11 cellular contexts compared by ENCODE assay signal in the genomic region with DNA sequence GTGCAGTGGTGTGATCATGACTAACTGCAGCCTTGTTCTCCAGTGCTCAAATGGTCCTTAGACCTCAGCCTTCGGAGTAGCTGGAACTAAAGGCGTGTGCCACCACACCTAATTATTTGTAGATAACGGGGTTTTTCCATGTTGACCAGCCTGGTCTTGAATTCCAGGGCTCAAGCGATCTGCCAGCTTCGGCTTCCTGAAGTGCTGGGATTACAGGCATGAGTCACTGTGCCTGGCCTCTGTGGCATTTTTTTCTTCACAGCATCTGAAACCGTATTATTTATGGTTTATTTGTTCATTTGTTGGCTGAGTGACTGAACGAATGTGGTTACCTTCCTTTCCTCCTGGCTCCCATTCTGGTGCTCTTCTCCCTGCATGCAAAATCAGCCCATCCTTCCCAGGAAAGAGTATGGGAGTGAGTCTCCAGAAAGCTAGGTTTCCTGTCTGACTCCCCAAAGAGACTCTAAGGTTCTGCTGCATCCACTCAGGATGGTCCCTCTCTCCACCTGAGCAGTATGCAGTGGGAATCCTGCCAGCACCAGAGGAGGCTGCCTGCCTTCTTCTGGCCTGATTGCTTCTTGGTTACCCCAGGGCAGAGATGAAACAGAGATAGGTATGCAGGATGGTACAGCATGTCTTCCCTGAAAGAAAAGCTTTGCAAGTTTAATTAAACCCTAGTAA.
DNase-seq lines count a peak whose midpoint lies in the region; ATAC-seq, FAIRE-seq and TF ChIP-seq lines count a peak whose summit lies in the region.
"Had no signal": no experiment of that assay in that cellular context is flagged by ENCODE, and none has a peak within 500 bp of the region (broad histone marks: within the 10 kb centered on the region; RNA-seq: fewer than 3 reads in every experiment).

No MANE protein-coding gene starts in this region.

- no peak for ATAC-seq in natural killer cell treated with Interleukin-12 subunit alpha and Interleukin-12 subunit beta and Interleukin-15 and Interleukin-18, amount 100 ng/mL, for 72 hours

- FAIRE-seq in astrocyte (lab: Jason Lieb, UNC) (no peak), keratinocyte (lab: Jason Lieb, UNC) (peak; percentile 82)
- FAIRE-seq: A204.1 had no signal

- no peak overlapping the region for H3K27ac ChIP-seq in astrocyte (ENCODE audit: low read depth, low read length)
- no peak overlapping the region for H3K27ac ChIP-seq in keratinocyte (ENCODE audit: control insufficient read depth, insufficient read depth, low read length)

- no peaks in the 10 kb centered on the region for H3K9me3 ChIP-seq in astrocyte (ENCODE audit: insufficient read depth, low read depth, low read length)
- no peaks in the 10 kb centered on the region for H3K9me3 ChIP-seq in keratinocyte (ENCODE audit: control insufficient read depth, low read depth, low read length)

- no peaks in the 10 kb centered on the region for H3K27me3 ChIP-seq in astrocyte (ENCODE audit: insufficient read depth, low read length)
- no peaks in the 10 kb centered on the region for H3K27me3 ChIP-seq in keratinocyte (ENCODE audit: control insufficient read depth, extremely low read depth, insufficient read depth, low read length)

- H3K79me2 ChIP-seq in astrocyte (ENCODE audit: insufficient read depth, low read length) (no peaks in the 10 kb centered on the region), keratinocyte (ENCODE audit: control insufficient read depth, insufficient read depth, low read length) (no peaks in the 10 kb centered on the region)

- H4K20me1 ChIP-seq in astrocyte (ENCODE audit: insufficient read depth, low read length), result no peaks in the 10 kb centered on the region
- no peaks in the 10 kb centered on the region for H4K20me1 ChIP-seq in keratinocyte (ENCODE audit: control insufficient read depth, extremely low read depth, insufficient read depth, low read length)

- CTCF ChIA-PET in activated CD4-positive, alpha-beta memory T cell treated with anti-CD3 and anti-CD28 coated beads for 36 hours (lab: Charles Lee), result no interaction called here

- peak; percentile 23 for DNase-seq in NCI-H2196 (lab: John Stamatoyannopoulos, UW; ENCODE audit: unreplicated experiment)
- no peak for DNase-seq in NCI-H2196 treated with DMSO at 0.1 percent for 48 hours (lab: John Stamatoyannopoulos, UW; ENCODE audit: unreplicated experiment)
- DNase-seq in astrocyte (ENCODE audit: low read depth), result peak; percentile 77
- DNase-seq in keratinocyte (ENCODE audit: low read depth, low spot score), result no peak
- no peak for DNase-seq in activated CD4-positive, alpha-beta memory T cell treated with anti-CD3 and anti-CD28 coated beads for 36 hours
- no peak for DNase-seq in NCI-H82 (lab: John Stamatoyannopoulos, UW)
- no peak for DNase-seq in natural killer cell treated with Interleukin-12 subunit alpha and Interleukin-12 subunit beta and Interleukin-15 and Interleukin-18, amount 100 ng/mL, for 72 hours (ENCODE audit: low spot score)
- DNase-seq in GM20000 (ENCODE audit: low spot score), result no peak
- DNase-seq: caudate nucleus, posterior cingulate gyrus had no signal

- H2AFZ ChIP-seq in astrocyte (ENCODE audit: low read depth, low read length) (no peak overlapping the region), keratinocyte (ENCODE audit: control insufficient read depth, low read length) (no peak overlapping the region)

- POLR2A ChIA-PET in activated CD4-positive, alpha-beta memory T cell treated with anti-CD3 and anti-CD28 coated beads for 36 hours (lab: Charles Lee), result no interaction called here

- H3K27me3 Mint-ChIP-seq in astrocyte (ENCODE audit: low read depth, unreplicated experiment), result peaks cover 9% of the 10 kb centered on the region
- H3K27me3 Mint-ChIP-seq in activated CD4-positive, alpha-beta memory T cell treated with anti-CD3 and anti-CD28 coated beads for 36 hours, result peaks cover 8% of the 10 kb centered on the region
- no peaks in the 10 kb centered on the region for H3K27me3 Mint-ChIP-seq in natural killer cell treated with Interleukin-12 subunit alpha and Interleukin-12 subunit beta and Interleukin-15 and Interleukin-18, amount 100 ng/mL, for 72 hours

- H3K9me3 Mint-ChIP-seq in astrocyte (ENCODE audit: unreplicated experiment), result no peaks in the 10 kb centered on the region
- no peaks in the 10 kb centered on the region for H3K9me3 Mint-ChIP-seq in activated CD4-positive, alpha-beta memory T cell treated with anti-CD3 and anti-CD28 coated beads for 36 hours
- peaks cover 3% of the 10 kb centered on the region for H3K9me3 Mint-ChIP-seq in natural killer cell treated with Interleukin-12 subunit alpha and Interleukin-12 subunit beta and Interleukin-15 and Interleukin-18, amount 100 ng/mL, for 72 hours

- no peaks in the 10 kb centered on the region for H3K36me3 ChIP-seq in astrocyte (ENCODE audit: insufficient read depth, low read length)
- no peaks in the 10 kb centered on the region for H3K36me3 ChIP-seq in keratinocyte (ENCODE audit: control insufficient read depth in 2 of 2, extremely low read depth in 1 of 2, insufficient read depth in 2 of 2, low read length in 2 of 2)

- no peak overlapping the region for H3K4me3 Mint-ChIP-seq in astrocyte (ENCODE audit: unreplicated experiment)
- no peak overlapping the region for H3K4me3 Mint-ChIP-seq in activated CD4-positive, alpha-beta memory T cell treated with anti-CD3 and anti-CD28 coated beads for 36 hours
- no peak overlapping the region for H3K4me3 Mint-ChIP-seq in natural killer cell treated with Interleukin-12 subunit alpha and Interleukin-12 subunit beta and Interleukin-15 and Interleukin-18, amount 100 ng/mL, for 72 hours

- TF ChIP-seq CTCF in astrocyte (IDR thresholded peaks at IDR 0.05; ENCODE audit: insufficient read depth, low read depth, low read length), result no peak
- no peak for TF ChIP-seq CTCF in keratinocyte (optimal IDR thresholded peaks at IDR 0.05 in 1 of 3, IDR thresholded peaks at IDR 0.05 in 1 of 3, conservative IDR thresholded peaks at IDR 0.05 in 1 of 3; ENCODE audit: extremely low read depth in 1 of 3, insufficient read depth in 2 of 3, low read length in 3 of 3)
- no peak for TF ChIP-seq CTCF in GM20000 (IDR thresholded peaks at IDR 0.05; ENCODE audit: extremely low read depth, missing control alignments)

- H3K9ac ChIP-seq in astrocyte (ENCODE audit: low read length) (no peak overlapping the region), keratinocyte (ENCODE audit: control insufficient read depth, extremely low read depth, insufficient read depth, low read length) (no peak overlapping the region)

- H3K4me3 ChIP-seq in astrocyte (ENCODE audit: insufficient read depth, low read depth, low read length), result no peak overlapping the region
- H3K4me3 ChIP-seq in keratinocyte (ENCODE audit: control insufficient read depth in 2 of 3, extremely low read depth in 1 of 3, insufficient read depth in 2 of 3, low read depth in 1 of 3, low read length in 3 of 3), result peak overlapping the region in 2 of 3 experiments; percentile 23 to 45

- H3K4me1 Mint-ChIP-seq in astrocyte (ENCODE audit: low read depth, unreplicated experiment), result peaks cover 10% of the 10 kb centered on the region
- H3K4me1 Mint-ChIP-seq in activated CD4-positive, alpha-beta memory T cell treated with anti-CD3 and anti-CD28 coated beads for 36 hours (ENCODE audit: low read depth), result no peaks in the 10 kb centered on the region
- no peaks in the 10 kb centered on the region for H3K4me1 Mint-ChIP-seq in natural killer cell treated with Interleukin-12 subunit alpha and Interleukin-12 subunit beta and Interleukin-15 and Interleukin-18, amount 100 ng/mL, for 72 hours (ENCODE audit: low read depth in 2 of 2)

- H3K27ac Mint-ChIP-seq in astrocyte (ENCODE audit: unreplicated experiment), result no peak overlapping the region
- H3K27ac Mint-ChIP-seq in activated CD4-positive, alpha-beta memory T cell treated with anti-CD3 and anti-CD28 coated beads for 36 hours, result no peak overlapping the region
- H3K27ac Mint-ChIP-seq in natural killer cell treated with Interleukin-12 subunit alpha and Interleukin-12 subunit beta and Interleukin-15 and Interleukin-18, amount 100 ng/mL, for 72 hours, result no peak overlapping the region

- H3K4me1 ChIP-seq in astrocyte (ENCODE audit: insufficient read depth, low read length) (no peaks in the 10 kb centered on the region), keratinocyte (ENCODE audit: control insufficient read depth, extremely low read depth, insufficient read depth, low read length) (peaks cover 12% of the 10 kb centered on the region)

- peak overlapping the region; percentile 71 for H3K4me2 ChIP-seq in astrocyte (ENCODE audit: low read length)
- peak overlapping the region; percentile 56 for H3K4me2 ChIP-seq in keratinocyte (ENCODE audit: control insufficient read depth, extremely low read depth, insufficient read depth, low read depth, low read length)

- H3K36me3 Mint-ChIP-seq in astrocyte (ENCODE audit: low read depth, unreplicated experiment), result no peaks in the 10 kb centered on the region
- H3K36me3 Mint-ChIP-seq in activated CD4-positive, alpha-beta memory T cell treated with anti-CD3 and anti-CD28 coated beads for 36 hours, result no peaks in the 10 kb centered on the region
- no peaks in the 10 kb centered on the region for H3K36me3 Mint-ChIP-seq in natural killer cell treated with Interleukin-12 subunit alpha and Interleukin-12 subunit beta and Interleukin-15 and Interleukin-18, amount 100 ng/mL, for 72 hours

- H3K9me1 ChIP-seq in keratinocyte (ENCODE audit: control insufficient read depth, extremely low read depth, insufficient read depth, low read length), result no peaks in the 10 kb centered on the region

- intact Hi-C loops in activated CD4-positive, alpha-beta memory T cell treated with anti-CD3 and anti-CD28 coated beads for 36 hours (cut with micrococcal nuclease), result no loop called here

- dilution Hi-C loops in keratinocyte (cut with MboI; ENCODE audit: extremely low pct_ligation_motif_present, low sequenced_read_pairs), result no loop called here

Comparison
In these comparisons a context has a peak if more than half of its experiments do, and no peak if none do; other contexts are left out.
1. DNase-seq: peak in NCI-H2196 (single experiment) and astrocyte (single experiment); none in NCI-H2196 treated with DMSO at 0.1 percent for 48 hours (single experiment), keratinocyte (single experiment), activated CD4-positive, alpha-beta memory T cell treated with anti-CD3 and anti-CD28 coated beads for 36 hours (single experiment), NCI-H82 (single experiment), natural killer cell treated with Interleukin-12 subunit alpha and Interleukin-12 subunit beta and Interleukin-15 and Interleukin-18, amount 100 ng/mL, for 72 hours (single experiment) and GM20000 (single experiment).